11 cellular contexts compared by ENCODE assay signal in the genomic region with DNA sequence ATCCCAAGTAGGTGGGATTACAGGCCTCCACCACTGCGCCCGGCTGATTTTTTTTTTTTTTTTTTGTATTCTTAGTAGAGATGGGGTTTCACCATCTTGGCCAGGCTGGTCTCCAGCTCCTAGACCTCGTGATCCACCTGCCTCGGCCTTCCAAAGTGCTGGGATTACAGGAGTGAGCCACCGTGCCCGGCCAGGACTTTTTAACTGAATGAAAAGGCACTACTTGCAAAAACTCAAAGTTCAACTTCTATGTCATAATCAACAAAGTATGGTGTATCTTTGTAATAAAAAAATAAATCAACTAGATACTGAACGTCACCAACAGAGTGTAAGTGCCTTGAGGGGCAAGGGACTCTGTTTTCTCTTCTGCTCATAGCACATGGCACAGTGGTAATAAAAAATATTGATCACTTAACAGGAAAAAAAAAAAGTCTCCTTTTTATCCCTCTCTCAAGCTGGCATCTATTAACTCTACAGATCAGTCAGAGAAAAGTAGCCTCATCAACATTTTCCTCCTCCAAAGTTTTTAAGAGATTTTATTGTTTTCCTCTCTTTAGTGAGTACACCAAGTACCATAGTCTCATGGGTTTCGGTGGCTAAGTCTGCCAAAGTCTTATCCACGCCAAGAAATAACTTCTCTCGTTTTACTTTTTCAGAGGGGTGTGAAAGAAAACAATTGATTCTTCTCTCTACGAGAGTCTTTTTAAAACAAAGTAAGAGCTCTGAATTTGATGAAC. TPM values are rescaled to one million over a fixed set of nuclear protein-coding genes. Genes with fewer than 3 reads are reported as not detected.
DNase-seq lines count a peak whose midpoint lies in the region; ATAC-seq and TF ChIP-seq lines count a peak whose summit lies in the region.
"Had no signal": no experiment of that assay in that cellular context is flagged by ENCODE, and none has a peak within 500 bp of the region (broad histone marks: within the 10 kb centered on the region; RNA-seq: fewer than 3 reads in every experiment).

No MANE protein-coding gene starts in this region.

- peaks cover 76% of the 10 kb centered on the region for H3K4me1 Mint-ChIP-seq in activated CD4-positive, alpha-beta T cell treated with anti-CD3 and anti-CD28 coated beads, Interleukin-2, amount 10 ng/mL, durations not matched to agents 7 days and 5 days

- POLR2A ChIA-PET in activated CD4-positive, alpha-beta T cell treated with anti-CD3 and anti-CD28 coated beads, Interleukin-2, amount 10 ng/mL, durations not matched to agents 7 days and 5 days (lab: Charles Lee): no interaction called here

- no peak overlapping the region for H3K4me3 ChIP-seq in coronary artery
- peak overlapping the region; percentile 61 for H3K4me3 ChIP-seq in thoracic aorta

- H3K4me3 Mint-ChIP-seq in activated CD4-positive, alpha-beta T cell treated with anti-CD3 and anti-CD28 coated beads, Interleukin-2, amount 10 ng/mL, durations not matched to agents 7 days and 5 days: no peak overlapping the region

- H3K4me1 ChIP-seq in thoracic aorta (ENCODE audit: control insufficient read depth in 1 of 2, low read depth in 2 of 2): peaks cover 41 to 67% of the 10 kb centered on the region in 2 donors

- H3K27ac Mint-ChIP-seq in activated CD4-positive, alpha-beta T cell treated with anti-CD3 and anti-CD28 coated beads, Interleukin-2, amount 10 ng/mL, durations not matched to agents 7 days and 5 days: peak overlapping the region; percentile 85
- H3K27ac Mint-ChIP-seq: progenitor cell of endocrine pancreas had no signal

- DNase-seq in activated CD4-positive, alpha-beta T cell treated with anti-CD3 and anti-CD28 coated beads, Interleukin-2, amount 10 ng/mL, durations not matched to agents 7 days and 5 days: no peak
- DNase-seq in activated CD4-positive, alpha-beta T cell treated with anti-CD3 and anti-CD28 coated beads, Interleukin-2, amount 50 U/mL, for 48 hours: no peak
- DNase-seq in coronary artery (ENCODE audit: low spot score) (no peak), medulla oblongata (ENCODE audit: extremely low spot score) (peak; percentile 71), thoracic aorta (ENCODE audit: low spot score) (no peak), NOMO-1 (lab: John Stamatoyannopoulos, UW; ENCODE audit: unreplicated experiment in 2 of 2) (no peak)
- DNase-seq: activated CD4-positive, alpha-beta T cell treated with anti-CD3 and anti-CD28 coated beads for 1 hour had no signal

- no peak for TF ChIP-seq CTCF in coronary artery (IDR thresholded peaks at IDR 0.05)
- TF ChIP-seq CTCF in thoracic aorta (IDR thresholded peaks at IDR 0.05): no peak

- no peaks in the 10 kb centered on the region for H3K27me3 ChIP-seq in thoracic aorta (replicated peaks; ENCODE audit: insufficient read depth)

- H3K9me3 ChIP-seq in thoracic aorta: no peaks in the 10 kb centered on the region

- H3K36me3 Mint-ChIP-seq in activated CD4-positive, alpha-beta T cell treated with anti-CD3 and anti-CD28 coated beads, Interleukin-2, amount 10 ng/mL, durations not matched to agents 7 days and 5 days (ENCODE audit: low read depth): peaks cover 8% of the 10 kb centered on the region

- H3K27ac ChIP-seq in coronary artery: peak overlapping the region; percentile 85 to 92
- peak overlapping the region; percentile 95 to 97 for H3K27ac ChIP-seq in thoracic aorta
- H3K27ac ChIP-seq: HL-60 had no signal

- H3K27me3 Mint-ChIP-seq in activated CD4-positive, alpha-beta T cell treated with anti-CD3 and anti-CD28 coated beads, Interleukin-2, amount 10 ng/mL, durations not matched to agents 7 days and 5 days: no peaks in the 10 kb centered on the region

- no peaks in the 10 kb centered on the region for H3K36me3 ChIP-seq in thoracic aorta

- CTCF ChIA-PET in activated CD4-positive, alpha-beta T cell treated with anti-CD3 and anti-CD28 coated beads, Interleukin-2, amount 10 ng/mL, durations not matched to agents 7 days and 5 days (lab: Charles Lee): interaction anchor here (0.7 kb wide), 1 partner anchor 28 kb away, joined by 4 read pairs; no protein-coding TSS in a partner anchor

- H3K9me3 Mint-ChIP-seq in activated CD4-positive, alpha-beta T cell treated with anti-CD3 and anti-CD28 coated beads, Interleukin-2, amount 10 ng/mL, durations not matched to agents 7 days and 5 days: no peaks in the 10 kb centered on the region

- ATAC-seq in thoracic aorta (ENCODE audit: insufficient number of reproducible peaks, low FRiP score, low read depth): peak; percentile 56
- no peak for ATAC-seq in HG02798 (IDR thresholded peaks at IDR 0.05; ENCODE audit: poor library complexity, unreplicated experiment)
- ATAC-seq in GM19351 (IDR thresholded peaks at IDR 0.05; ENCODE audit: unreplicated experiment): no peak

RNA-seq across cellular contexts. Expression of a gene that starts 10.6 kb away (rescaled TPM):
- total RNA-seq in activated CD4-positive, alpha-beta T cell treated with anti-CD3 and anti-CD28 coated beads, Interleukin-2, amount 10 ng/mL, durations not matched to agents 7 days and 5 days: 10 to 100 TPM; 92.2 to 94.4 TPM
- 100 to 1,000 TPM; 141 to 150 TPM for total RNA-seq in thoracic aorta
